Comparison of ENCODE assay signal across 8 cellular contexts in genomic region chr5:54610197-54610898, GRCh38.
DNase-seq lines count a peak whose midpoint lies in the region; ATAC-seq and TF ChIP-seq lines count a peak whose summit lies in the region.

No MANE protein-coding gene starts in this region.

- peak; percentile 93 for ATAC-seq in HG02642 (IDR thresholded peaks at IDR 0.05; ENCODE audit: poor library complexity, unreplicated experiment)

- no peak overlapping the region for H3K27ac Mint-ChIP-seq in activated naive CD4-positive, alpha-beta T cell treated with anti-CD3 and anti-CD28 coated beads for 36 hours

- no peak for TF ChIP-seq CTCF in colonic mucosa (IDR thresholded peaks at IDR 0.05)
- TF ChIP-seq CTCF in ovary (IDR thresholded peaks at IDR 0.05), result no peak

- no peak overlapping the region for H3K9ac ChIP-seq in colonic mucosa (ENCODE audit: low read depth in 2 of 2, low read length in 2 of 2)

- no peaks in the 10 kb centered on the region for H3K9me3 ChIP-seq in colonic mucosa
- H3K9me3 ChIP-seq in ovary, result no peaks in the 10 kb centered on the region

- peaks cover 19% of the 10 kb centered on the region for H3K4me1 Mint-ChIP-seq in activated naive CD4-positive, alpha-beta T cell treated with anti-CD3 and anti-CD28 coated beads for 36 hours (ENCODE audit: low read depth)

- peaks cover 1% of the 10 kb centered on the region for H3K36me3 Mint-ChIP-seq in activated naive CD4-positive, alpha-beta T cell treated with anti-CD3 and anti-CD28 coated beads for 36 hours (ENCODE audit: low read depth)

- TF ChIP-seq POLR2A in ovary (IDR thresholded peaks at IDR 0.05), result no peak

- TF ChIP-seq EP300 in ovary (IDR thresholded peaks at IDR 0.05), result no peak

- no peaks in the 10 kb centered on the region for H3K4me1 ChIP-seq in colonic mucosa
- peaks cover 2% of the 10 kb centered on the region for H3K4me1 ChIP-seq in ovary (ENCODE audit: insufficient read depth)

- CTCF ChIA-PET in activated naive CD4-positive, alpha-beta T cell treated with anti-CD3 and anti-CD28 coated beads for 36 hours (lab: Charles Lee), result interaction anchor here (0.6 kb wide), 1 partner anchor 234 kb away, joined by 3 read pairs; no protein-coding TSS in a partner anchor

- no peaks in the 10 kb centered on the region for H3K27me3 Mint-ChIP-seq in activated naive CD4-positive, alpha-beta T cell treated with anti-CD3 and anti-CD28 coated beads for 36 hours (ENCODE audit: low read depth)

- 56 to 66% (median 56%) methylated on average over 6 of the region's 6 CpGs for WGBS in ovary, 3 donors

- intact Hi-C loops in activated naive CD4-positive, alpha-beta T cell treated with anti-CD3 and anti-CD28 coated beads for 36 hours (cut with micrococcal nuclease), result loop anchor here (2.0 kb wide), 1 partner anchor 36 kb away; no protein-coding TSS in a partner anchor
- intact Hi-C loops in colonic mucosa (cut with DNase I) (no loop called here), ovary (cut with DNase I) (no loop called here)

- H3K9me3 Mint-ChIP-seq in activated naive CD4-positive, alpha-beta T cell treated with anti-CD3 and anti-CD28 coated beads for 36 hours, result peaks cover 5% of the 10 kb centered on the region

- H3K36me3 ChIP-seq in colonic mucosa (no peaks in the 10 kb centered on the region), ovary (no peaks in the 10 kb centered on the region)

- H3K27ac ChIP-seq in colonic mucosa (no peak overlapping the region), ovary (no peak overlapping the region)

- H3K27me3 ChIP-seq in colonic mucosa, result no peaks in the 10 kb centered on the region
- H3K27me3 ChIP-seq in ovary, result no peaks in the 10 kb centered on the region

- H3K4me3 ChIP-seq in colonic mucosa (no peak overlapping the region), ovary (no peak overlapping the region)

- H3K4me3 Mint-ChIP-seq in activated naive CD4-positive, alpha-beta T cell treated with anti-CD3 and anti-CD28 coated beads for 36 hours, result no peak overlapping the region

- peak; percentile 20 for DNase-seq in activated naive CD4-positive, alpha-beta T cell treated with anti-CD3 and anti-CD28 coated beads for 36 hours
- DNase-seq in activated naive CD4-positive, alpha-beta T cell treated with anti-CD3 and anti-CD28 coated beads, Interleukin-2, amount 50 U/mL, for 16 hours, result no peak
- peak; percentile 47 to 52 for DNase-seq in NCI-H526 (lab: John Stamatoyannopoulos, UW)
- DNase-seq in foreskin melanocyte, result peak; percentile 18
- DNase-seq in NCI-H1930 (lab: John Stamatoyannopoulos, UW), result no peak
- DNase-seq in colonic mucosa, result no peak
- DNase-seq in ovary, result no peak

Comparison
In these comparisons a context has a peak if more than half of its experiments do, and no peak if none do; other contexts are left out.
1. DNase-seq: peak in activated naive CD4-positive, alpha-beta T cell treated with anti-CD3 and anti-CD28 coated beads for 36 hours (single experiment), NCI-H526 (2 of 2) and foreskin melanocyte (single experiment); none in activated naive CD4-positive, alpha-beta T cell treated with anti-CD3 and anti-CD28 coated beads, Interleukin-2, amount 50 U/mL, for 16 hours (single experiment), NCI-H1930 (0 of 2), colonic mucosa (single experiment) and ovary (0 of 5).